8 cellular contexts compared by ENCODE assay signal in genomic region chr6:28135393-28135792, GRCh38. TPM values are rescaled to one million over a fixed set of nuclear protein-coding genes. Genes with fewer than 3 reads are reported as not detected.
DNase-seq lines count a peak whose midpoint lies in the region; ATAC-seq and TF ChIP-seq lines count a peak whose summit lies in the region.

No MANE protein-coding gene starts in this region.

- no peaks in the 10 kb centered on the region for H3K27me3 Mint-ChIP-seq in CD4-positive, alpha-beta memory T cell
- no peaks in the 10 kb centered on the region; the same call in 1 of the 2 replicates for H3K27me3 Mint-ChIP-seq in HFFc6 (ENCODE audit: insufficient read depth)
- no peaks in the 10 kb centered on the region for H3K27me3 Mint-ChIP-seq in activated T-helper 2 cell treated with anti-CD3 and anti-CD28 coated beads, Interferon-gamma antibody, Interleukin-2, Interleukin-4, amounts not matched to agents 10 μg/mL and 5 μg/mL and 100 μg/mL, durations not matched to agents 14 hours and 24 hours and 36 hours (ENCODE audit: low read depth)

- TF ChIP-seq CTCF in HFFc6 (IDR thresholded peaks at IDR 0.05) = no peak

- H2AFZ ChIP-seq in neuronal stem cell (ENCODE audit: low read length) = no peak overlapping the region

- no peak overlapping the region for H4K8ac ChIP-seq in neuronal stem cell (ENCODE audit: low read depth, low read length)

- H4K91ac ChIP-seq in neuronal stem cell (ENCODE audit: low read depth, low read length, poor library complexity) = no peak overlapping the region

- H3K18ac ChIP-seq in neuronal stem cell (ENCODE audit: low read length) = no peak overlapping the region

- H3K9me3 ChIP-seq in CD4-positive, alpha-beta memory T cell (ENCODE audit: control insufficient read depth in 1 of 2, low read length in 2 of 2) = no peaks in the 10 kb centered on the region
- no peaks in the 10 kb centered on the region for H3K9me3 ChIP-seq in muscle layer of duodenum (ENCODE audit: control insufficient read depth in 1 of 2, low read length in 2 of 2)
- H3K9me3 ChIP-seq in neuronal stem cell (replicated peaks in 1 of 2; ENCODE audit: control insufficient read depth in 2 of 2, insufficient read depth in 1 of 2, low read depth in 1 of 2, low read length in 2 of 2) = no peaks in the 10 kb centered on the region

- ATAC-seq in GM18502 (IDR thresholded peaks at IDR 0.05; ENCODE audit: poor library complexity, unreplicated experiment) = no peak

- peak overlapping the region; percentile 92 to 99 (median 94) for H3K4me3 Mint-ChIP-seq in CD4-positive, alpha-beta memory T cell
- H3K4me3 Mint-ChIP-seq in HFFc6 = peak overlapping the region; percentile 95
- H3K4me3 Mint-ChIP-seq in activated T-helper 2 cell treated with anti-CD3 and anti-CD28 coated beads, Interferon-gamma antibody, Interleukin-2, Interleukin-4, amounts not matched to agents 10 μg/mL and 5 μg/mL and 100 μg/mL, durations not matched to agents 14 hours and 24 hours and 36 hours (ENCODE audit: low read depth) = peak overlapping the region; percentile 98

- DNase-seq in CD4-positive, alpha-beta memory T cell = no peak
- DNase-seq in HFFc6 (no peak), superior temporal gyrus (ENCODE audit: extremely low spot score) (no peak), neuronal stem cell (ENCODE audit: low spot score) (no peak), medulla oblongata (ENCODE audit: extremely low spot score) (no peak)
- DNase-seq in activated T-helper 2 cell treated with anti-CD3 and anti-CD28 coated beads, Interferon-gamma antibody, Interleukin-2, Interleukin-4, amounts not matched to agents 10 μg/mL and 5 μg/mL and 100 μg/mL, durations not matched to agents 14 hours and 24 hours and 36 hours (ENCODE audit: low spot score) = no peak

- no peak overlapping the region for H2BK15ac ChIP-seq in neuronal stem cell (ENCODE audit: low read length)

- H3K4me1 ChIP-seq in CD4-positive, alpha-beta memory T cell (ENCODE audit: insufficient read depth, low read length) = peaks cover 39% of the 10 kb centered on the region
- peaks cover 4 to 20% of the 10 kb centered on the region in 2 donors for H3K4me1 ChIP-seq in muscle layer of duodenum (ENCODE audit: control insufficient read depth in 1 of 2, insufficient read depth in 2 of 2, low read length in 2 of 2)
- peaks cover 6 to 11% of the 10 kb centered on the region in 2 donors for H3K4me1 ChIP-seq in neuronal stem cell (ENCODE audit: control insufficient read depth in 2 of 2, insufficient read depth in 1 of 2, low read depth in 1 of 2, low read length in 2 of 2)

- H3K14ac ChIP-seq in neuronal stem cell (ENCODE audit: low read length) = no peak overlapping the region

- CTCF ChIA-PET in CD4-positive, alpha-beta memory T cell (lab: Charles Lee; ENCODE audit: partially characterized antibody) = interaction anchor here (1.7 to 1.8 kb wide), 2 partner anchors 8 to 31 kb away, joined by 4 to 10 read pairs; no protein-coding TSS in a partner anchor

- peak overlapping the region; percentile 95 to 100 (median 98) for H3K27ac Mint-ChIP-seq in CD4-positive, alpha-beta memory T cell
- H3K27ac Mint-ChIP-seq in HFFc6 = peak overlapping the region; percentile 95
- H3K27ac Mint-ChIP-seq in activated T-helper 2 cell treated with anti-CD3 and anti-CD28 coated beads, Interferon-gamma antibody, Interleukin-2, Interleukin-4, amounts not matched to agents 10 μg/mL and 5 μg/mL and 100 μg/mL, durations not matched to agents 14 hours and 24 hours and 36 hours = peak overlapping the region; percentile 98

- no peak overlapping the region for H3K4ac ChIP-seq in neuronal stem cell (ENCODE audit: low read length)

- no peak overlapping the region for H2AK5ac ChIP-seq in neuronal stem cell (ENCODE audit: low read depth, low read length)

- H3K4me1 Mint-ChIP-seq in CD4-positive, alpha-beta memory T cell = peaks cover 48 to 74% (median 59%) of the 10 kb centered on the region in 4 donors
- peaks cover 51% of the 10 kb centered on the region for H3K4me1 Mint-ChIP-seq in HFFc6 (ENCODE audit: low read depth)
- peaks cover 53% of the 10 kb centered on the region for H3K4me1 Mint-ChIP-seq in activated T-helper 2 cell treated with anti-CD3 and anti-CD28 coated beads, Interferon-gamma antibody, Interleukin-2, Interleukin-4, amounts not matched to agents 10 μg/mL and 5 μg/mL and 100 μg/mL, durations not matched to agents 14 hours and 24 hours and 36 hours (ENCODE audit: low read depth)

- intact Hi-C loops in CD4-positive, alpha-beta memory T cell (cut with micrococcal nuclease) = no loop called here
- intact Hi-C loops in activated T-helper 2 cell treated with anti-CD3 and anti-CD28 coated beads, Interferon-gamma antibody, Interleukin-2, Interleukin-4, amounts not matched to agents 10 μg/mL and 5 μg/mL and 100 μg/mL, durations not matched to agents 14 hours and 24 hours and 36 hours (cut with micrococcal nuclease) = loop anchor here (5.0 kb wide), 3 partner anchors 132 to 243 kb away; partner anchors contain the start of genes ZSCAN26 and ZSCAN31

- no peaks in the 10 kb centered on the region for H3K27me3 ChIP-seq in CD4-positive, alpha-beta memory T cell (ENCODE audit: insufficient read depth, low read length)
- H3K27me3 ChIP-seq in muscle layer of duodenum (ENCODE audit: low read depth, low read length) (no peaks in the 10 kb centered on the region), neuronal stem cell (ENCODE audit: control insufficient read depth in 3 of 3, insufficient read depth in 3 of 3, low read depth in 1 of 3, low read length in 3 of 3) (no peaks in the 10 kb centered on the region)

- peaks cover 3% of the 10 kb centered on the region for H3K79me1 ChIP-seq in neuronal stem cell (ENCODE audit: low read depth, low read length)

- peaks cover 5% of the 10 kb centered on the region for H3K36me3 ChIP-seq in CD4-positive, alpha-beta memory T cell (ENCODE audit: insufficient read depth, low read length)
- H3K36me3 ChIP-seq in muscle layer of duodenum (ENCODE audit: control insufficient read depth in 1 of 2, insufficient read depth in 2 of 2, low read length in 2 of 2) (no peaks in the 10 kb centered on the region), neuronal stem cell (replicated peaks in 1 of 2; ENCODE audit: control insufficient read depth in 2 of 2, insufficient read depth in 2 of 2, low read length in 2 of 2) (peaks cover 2 to 49% of the 10 kb centered on the region in 2 donors)

- H2BK12ac ChIP-seq in neuronal stem cell (ENCODE audit: low read length) = no peak overlapping the region

- no peak overlapping the region for H3K9ac ChIP-seq in neuronal stem cell (ENCODE audit: low read depth, low read length, poor library complexity)

- no peak overlapping the region for H3K4me3 ChIP-seq in CD4-positive, alpha-beta memory T cell (ENCODE audit: low read length in 2 of 2)
- H3K4me3 ChIP-seq in muscle layer of duodenum (ENCODE audit: low read depth in 1 of 2, low read length in 2 of 2) = peak overlapping the region; percentile 83 to 96
- H3K4me3 ChIP-seq in neuronal stem cell (ENCODE audit: low read length in 2 of 2) = peak overlapping the region in 1 of 2 donors; percentile 61

- no peak overlapping the region for H3K23ac ChIP-seq in neuronal stem cell (ENCODE audit: low read depth, low read length, poor library complexity)

- peak overlapping the region; percentile 98 for H3K27ac ChIP-seq in CD4-positive, alpha-beta memory T cell (ENCODE audit: low read depth, low read length)
- H3K27ac ChIP-seq in muscle layer of duodenum (ENCODE audit: low read length) (peak overlapping the region; percentile 1), neuronal stem cell (replicated peaks; ENCODE audit: low read length) (no peak overlapping the region)

- H2BK120ac ChIP-seq in neuronal stem cell (ENCODE audit: low read depth, low read length) = no peak overlapping the region

- H3K9me3 Mint-ChIP-seq in CD4-positive, alpha-beta memory T cell = no peaks in the 10 kb centered on the region
- no peaks in the 10 kb centered on the region for H3K9me3 Mint-ChIP-seq in HFFc6
- no peaks in the 10 kb centered on the region for H3K9me3 Mint-ChIP-seq in activated T-helper 2 cell treated with anti-CD3 and anti-CD28 coated beads, Interferon-gamma antibody, Interleukin-2, Interleukin-4, amounts not matched to agents 10 μg/mL and 5 μg/mL and 100 μg/mL, durations not matched to agents 14 hours and 24 hours and 36 hours

- no peak overlapping the region for H2BK5ac ChIP-seq in neuronal stem cell (ENCODE audit: low read length)

- H3K36me3 Mint-ChIP-seq in CD4-positive, alpha-beta memory T cell = peaks cover 0 to 29% of the 10 kb centered on the region in 2 donors
- no peaks in the 10 kb centered on the region; the same call in 1 of the 2 replicates for H3K36me3 Mint-ChIP-seq in HFFc6 (ENCODE audit: low read depth)
- peaks cover 25% of the 10 kb centered on the region for H3K36me3 Mint-ChIP-seq in activated T-helper 2 cell treated with anti-CD3 and anti-CD28 coated beads, Interferon-gamma antibody, Interleukin-2, Interleukin-4, amounts not matched to agents 10 μg/mL and 5 μg/mL and 100 μg/mL, durations not matched to agents 14 hours and 24 hours and 36 hours (ENCODE audit: low read depth)

- POLR2A ChIA-PET in CD4-positive, alpha-beta memory T cell (lab: Charles Lee; ENCODE audit: partially characterized antibody) = interaction anchor here (3.9 to 8.6 kb wide), 3 partner anchors 10 to 132 kb away, joined by 40 to 132 read pairs (median 53); partner anchors contain the start of genes ZSCAN16 and ZSCAN26

- WGBS in neuronal stem cell (ENCODE audit: extremely low coverage in 2 of 2, insufficient read length in 2 of 2, insufficient replicate concordance in 1 of 2), 2 donors = no CpG with 5 or more reads among the region's 3 CpGs

- H3K4me2 ChIP-seq in neuronal stem cell (ENCODE audit: insufficient read depth, low read length, poor library complexity, severe bottlenecking) = no peak overlapping the region

RNA-seq across cellular contexts. Expression of gene ZKSCAN8, which starts 6.3 kb away (rescaled TPM):
- total RNA-seq in CD4-positive, alpha-beta memory T cell = 10 to 100 TPM; 40.8 to 43.3 TPM
- polyA plus RNA-seq in CD4-positive, alpha-beta memory T cell = 1 to 10 TPM in 1 of 2 donors, not detected in 1; 1.8 TPM
- total RNA-seq in HFFc6 (2021; fragmentation: NEBNext Ultra II Directional; extraction: Animal tissue kit (Norgen Biotek cat#: 25700)) = 10 to 100 TPM; 13.2 to 15.3 (median 14.0) TPM
- total RNA-seq in activated T-helper 2 cell treated with anti-CD3 and anti-CD28 coated beads, Interferon-gamma antibody, Interleukin-2, Interleukin-4, amounts not matched to agents 10 μg/mL and 5 μg/mL and 100 μg/mL, durations not matched to agents 14 hours and 24 hours and 36 hours = 17.9 and 20.8 TPM in 2 replicates
- polyA plus RNA-seq in neuronal stem cell (2013, experiment 1 of 2) = 27.5 TPM
- 27.5 TPM for polyA plus RNA-seq in neuronal stem cell (2013, experiment 2 of 2)

RNA-seq across cellular contexts. Expression of gene ZSCAN16, which starts 11.0 kb away (rescaled TPM):
- total RNA-seq in CD4-positive, alpha-beta memory T cell = 10 to 100 TPM; 13.4 to 14.8 TPM
- polyA plus RNA-seq in CD4-positive, alpha-beta memory T cell = 10 to 100 TPM; 12.4 to 14.2 TPM
- 1 to 10 TPM in 3 of 6 experiments, under 1 TPM in 3; 0.84 to 1.6 (median 1.1) TPM for total RNA-seq in HFFc6 (2021; fragmentation: NEBNext Ultra II Directional; extraction: Animal tissue kit (Norgen Biotek cat#: 25700))
- 4.0 TPM in 2 replicates for total RNA-seq in activated T-helper 2 cell treated with anti-CD3 and anti-CD28 coated beads, Interferon-gamma antibody, Interleukin-2, Interleukin-4, amounts not matched to agents 10 μg/mL and 5 μg/mL and 100 μg/mL, durations not matched to agents 14 hours and 24 hours and 36 hours
- 8.8 TPM for polyA plus RNA-seq in neuronal stem cell (2013, experiment 1 of 2)
- 8.4 TPM for polyA plus RNA-seq in neuronal stem cell (2013, experiment 2 of 2)

RNA-seq across cellular contexts. Expression of gene ZNF165, which starts 55.0 kb away (rescaled TPM):
- total RNA-seq in CD4-positive, alpha-beta memory T cell = 1 to 10 TPM in 1 of 2 experiments, under 1 TPM in 1; 0.75 to 1.4 TPM
- polyA plus RNA-seq in CD4-positive, alpha-beta memory T cell = under 1 TPM; 0.78 to 0.96 TPM
- under 1 TPM; 0.10 to 0.34 (median 0.20) TPM for total RNA-seq in HFFc6 (2021; fragmentation: NEBNext Ultra II Directional; extraction: Animal tissue kit (Norgen Biotek cat#: 25700))
- 0.34 TPM in 2 replicates for total RNA-seq in activated T-helper 2 cell treated with anti-CD3 and anti-CD28 coated beads, Interferon-gamma antibody, Interleukin-2, Interleukin-4, amounts not matched to agents 10 μg/mL and 5 μg/mL and 100 μg/mL, durations not matched to agents 14 hours and 24 hours and 36 hours
- polyA plus RNA-seq in neuronal stem cell (2013, experiment 1 of 2) = 0.56 TPM
- 0.69 TPM for polyA plus RNA-seq in neuronal stem cell (2013, experiment 2 of 2)

Comparison
In these comparisons a context has a peak if more than half of its experiments do, and no peak if none do; other contexts are left out.
1. H3K4me3 ChIP-seq: peak in muscle layer of duodenum (2 of 2); none in CD4-positive, alpha-beta memory T cell (0 of 2).
2. Peak in every context shown above with its lines, with median percentiles within 50 percentile points of each other: H3K27ac Mint-ChIP-seq and H3K4me3 Mint-ChIP-seq.